In genomic region chr14:68760771-68761170, GRCh38 we compare ENCODE assay signal across 22 cellular contexts. TPM values are rescaled to one million over a fixed set of nuclear protein-coding genes. Genes with fewer than 3 reads are reported as not detected.
DNase-seq lines count a peak whose midpoint lies in the region; ATAC-seq, FAIRE-seq and TF ChIP-seq lines count a peak whose summit lies in the region.
"Had no signal": no experiment of that assay in that cellular context is flagged by ENCODE, and none has a peak within 500 bp of the region (broad histone marks: within the 10 kb centered on the region; RNA-seq: fewer than 3 reads in every experiment).

No MANE protein-coding gene starts in this region.

- no TSS peak for BruUV-seq in K562 (replicated peaks; lab: Mats Ljungman, UMichigan)

- H3K27me3 ChIP-seq in BLaER1: no peaks in the 10 kb centered on the region
- no peaks in the 10 kb centered on the region for H3K27me3 ChIP-seq in K562 (ENCODE audit: control insufficient read depth in 2 of 2, insufficient read depth in 2 of 2, low read length in 2 of 2)

- H3K4me1 ChIP-seq in BLaER1: peaks cover 94% of the 10 kb centered on the region
- H3K4me1 ChIP-seq in K562 (replicated peaks in 1 of 2; ENCODE audit: control insufficient read depth in 2 of 2, insufficient read depth in 2 of 2, low read length in 2 of 2): peaks cover 38 to 74% of the 10 kb centered on the region in 2 experiments

- 32% methylated on average over 2 of the region's 2 CpGs for WGBS in K562 (ENCODE audit: insufficient coverage, low coverage, missing lambda C conversion rate)

- POLR2A ChIA-PET in K562 (lab: Yijun Ruan, JAX): interaction anchor here (1.2 kb wide), 1 partner anchor 33 kb away, joined by 3 read pairs; no protein-coding TSS in a partner anchor

- H3K4me3 Mint-ChIP-seq in nephron: peak overlapping the region in 1 of 3 experiments; percentile 35
- H3K4me3 Mint-ChIP-seq: CD4-positive, CD25-positive, alpha-beta regulatory T cell; CD8-positive, alpha-beta memory T cell; H9 had no signal

- H4K20me1 ChIP-seq in BLaER1 (no peaks in the 10 kb centered on the region), K562 (replicated peaks; ENCODE audit: control insufficient read depth, insufficient read depth, low read length) (no peaks in the 10 kb centered on the region)

- no peaks in the 10 kb centered on the region for H3K9me1 ChIP-seq in K562 (ENCODE audit: control insufficient read depth, insufficient read depth, low read length)

- H3K27ac Mint-ChIP-seq in nephron: peak overlapping the region; percentile 85 to 97 (median 86)
- H3K27ac Mint-ChIP-seq: H9 had no signal

- peaks cover 4% of the 10 kb centered on the region for H3K27me3 Mint-ChIP-seq in nephron (ENCODE audit: low read depth)
- H3K27me3 Mint-ChIP-seq: CD8-positive, alpha-beta memory T cell had no signal

- TF ChIP-seq RAD21 in K562 (CRISPR knock-in tag; conservative IDR thresholded peaks at IDR 0.05 in 1 of 2, IDR thresholded peaks at IDR 0.05 in 1 of 2): no peak

- intact Hi-C loops in K562 (cut with micrococcal nuclease): loop anchor here (5.0 kb wide), 1 partner anchor 33 kb away; no protein-coding TSS in a partner anchor

- no peak for TF ChIP-seq EP300 in K562 (IDR thresholded peaks at IDR 0.05; ENCODE audit: low read length)

- H3K4me2 ChIP-seq in BLaER1: 0 out of 2 replicates have a peak overlapping the region, but pooled peaks have one; percentile 83
- H3K4me2 ChIP-seq in K562 (ENCODE audit: insufficient read depth, low read length): no peak overlapping the region
- H3K4me2 ChIP-seq: A549 had no signal

- H3K4me3 ChIP-seq in BLaER1 (no peak overlapping the region), K562 (no peak overlapping the region), fibroblast of villous mesenchyme (ENCODE audit: low read depth, low read length) (no peak overlapping the region)
- H3K4me3 ChIP-seq: A549, GM12878 had no signal

- H3K36me3 ChIP-seq in BLaER1 (no peaks in the 10 kb centered on the region), K562 (ENCODE audit: control insufficient read depth, insufficient read depth, low read length) (no peaks in the 10 kb centered on the region)

- ATAC-seq in K562 (no peak), HG03520 (IDR thresholded peaks at IDR 0.05; ENCODE audit: unreplicated experiment) (no peak)
- ATAC-seq: A549, GM12878 had no signal

- in situ Hi-C loops in K562 (cut with MboI): no loop called here

- H3K9ac ChIP-seq in BLaER1 (no peak overlapping the region), K562 (ENCODE audit: insufficient read depth in 1 of 2, low read depth in 2 of 2, low read length in 2 of 2) (no peak overlapping the region)

- DNase-seq in K562 (ENCODE audit: extremely low read depth in 1 of 4, low spot score in 3 of 4) (no peak), fibroblast of villous mesenchyme (ENCODE audit: low read depth) (peak; percentile 76), amniotic stem cell (lab: John Stamatoyannopoulos, UW) (no peak), T-helper 1 cell (no peak), NCI-H2107 (lab: John Stamatoyannopoulos, UW) (no peak)
- DNase-seq: C1 segment of cervical spinal cord; CD4-positive, CD25-positive, alpha-beta regulatory T cell; CD8-positive, alpha-beta memory T cell; COR-L47; DMS 273 treated with DMSO at 0.1 percent for 48 hours; DMS53; DND-41; EL; H9 had no signal

- H3K36me3 Mint-ChIP-seq in nephron (ENCODE audit: low read depth): no peaks in the 10 kb centered on the region
- H3K36me3 Mint-ChIP-seq: CD4-positive, CD25-positive, alpha-beta regulatory T cell; CD8-positive, alpha-beta memory T cell had no signal

- H3K27ac ChIP-seq in BLaER1: no peak overlapping the region
- no peak overlapping the region for H3K27ac ChIP-seq in K562 (ENCODE audit: extremely low read depth, low read depth, low read length)
- H3K27ac ChIP-seq: 22Rv1 had no signal

- H3K9me3 ChIP-seq in BLaER1 (no peaks in the 10 kb centered on the region), K562 (replicated peaks; ENCODE audit: control insufficient read depth, insufficient read depth, low read depth, low read length) (no peaks in the 10 kb centered on the region)
- H3K9me3 ChIP-seq: A549 had no signal

- H3K79me2 ChIP-seq in K562 (ENCODE audit: control insufficient read depth, insufficient read depth, low read length): no peaks in the 10 kb centered on the region

- no peak for TF ChIP-seq POLR2A in K562 (conservative IDR thresholded peaks at IDR 0.05)

- H3K9me3 Mint-ChIP-seq in nephron: no peaks in the 10 kb centered on the region
- H3K9me3 Mint-ChIP-seq: CD4-positive, CD25-positive, alpha-beta regulatory T cell; CD8-positive, alpha-beta memory T cell; H9 had no signal

- TF ChIP-seq CTCF in K562 (IDR thresholded peaks at IDR 0.05 in 2 of 3, conservative IDR thresholded peaks at IDR 0.05 in 1 of 3; ENCODE audit: insufficient read depth in 2 of 3, low read depth in 1 of 3, low read length in 3 of 3) (no peak), fibroblast of villous mesenchyme (IDR thresholded peaks at IDR 0.05; ENCODE audit: insufficient read depth, low read depth, low read length) (no peak), nephron (IDR thresholded peaks at IDR 0.05; ENCODE audit: unreplicated experiment in 3 of 3) (no peak)

- CTCF ChIA-PET in K562 (lab: Yijun Ruan, JAX; ENCODE audit: low intra/inter-chr PET ratio): no interaction called here

- peaks cover 88% of the 10 kb centered on the region for H3K4me1 Mint-ChIP-seq in nephron

- FAIRE-seq in K562 (lab: Jason Lieb, UNC): no peak
- FAIRE-seq: A549, GM12878, GM19239, H1 had no signal

- H2AFZ ChIP-seq in K562 (ENCODE audit: low read depth, low read length): no peak overlapping the region

TF ChIP-seq in K562, 482 proteins besides CTCF, POLR2A, EP300 and RAD21:
- no peak for TF ChIP-seq E2F5 (CRISPR knock-in tag; IDR thresholded peaks at IDR 0.05)
- peak; percentile 47 to 59; a peak in 2 of 4 replicates for TF ChIP-seq SRF (CRISPR knock-in tag; IDR thresholded peaks at IDR 0.05)

RNA-seq across cellular contexts. Expression of gene ZFP36L1, which starts 32.1 kb away (rescaled TPM):
- 11.8 and 14.3 TPM in 2 replicates for total RNA-seq in K562 (2011; cell fraction: chromatin; rRNA removed; ENCODE audit: low replicate concordance)
- total RNA-seq in K562 (2011; cell fraction: nucleolus; rRNA removed): 10.0 and 12.0 TPM in 2 replicates
- 10.0 and 20.1 TPM in 2 replicates for total RNA-seq in K562 (2011; cell fraction: nucleoplasm; rRNA removed)
- total RNA-seq in K562 (2014; rRNA removed) (5.3 and 6.2 TPM in 2 replicates), K562 (2014; rRNA removed; fragmentation: Illumina TruSeq; extraction: Trizol) (3.2 and 4.0 TPM in 2 replicates), K562 (2015; rRNA removed; fragmentation: Illumina TruSeq; extraction: Trizol) (3.7 and 3.8 TPM in 2 replicates), K562 (2021) (26.6 and 27.2 TPM in 2 replicates), fibroblast of villous mesenchyme (24.2 and 44.5 TPM in 2 replicates)
- polyA plus RNA-seq in K562 (2011; rRNA removed) (3.7 and 6.6 TPM in 2 replicates), K562 (2014; fragmentation: Illumina TruSeq; extraction: Trizol) (13.7 and 15.5 TPM in 2 replicates), K562 (2014; fragmentation: Nextera tagmentation; extraction: Ambion mirVana) (1 to 10 TPM; 1.3 to 3.2 TPM), K562 (2014; rRNA removed) (11.1 and 11.7 TPM in 2 replicates)
- 10.0 and 19.9 TPM in 2 replicates for polyA plus RNA-seq in K562 (2011; cell fraction: cytosol; rRNA removed)
- 14.4 and 33.2 TPM in 2 replicates for polyA plus RNA-seq in K562 (2011; cell fraction: nucleus; rRNA removed)
- polyA plus RNA-seq in K562 (2012): 9.5 and 18.5 TPM in 2 replicates
- polyA minus RNA-seq in K562 (2011; rRNA and poly(A)+ RNA removed): 3.1 TPM in 2 replicates
- 15.1 and 34.9 TPM in 2 replicates for polyA minus RNA-seq in K562 (2011; cell fraction: cytosol; rRNA and poly(A)+ RNA removed)
- polyA minus RNA-seq in K562 (2011; cell fraction: nucleus; rRNA and poly(A)+ RNA removed): 9.0 and 10.3 TPM in 2 replicates
